6 cellular contexts compared by ENCODE assay signal in genomic region chr9:137286980-137287383, GRCh38. TPM values are rescaled to one million over a fixed set of nuclear protein-coding genes. Genes with fewer than 3 reads are reported as not detected.
DNase-seq lines count a peak whose midpoint lies in the region; ATAC-seq lines count a peak whose summit lies in the region.

No MANE protein-coding gene starts in this region.

- no peak overlapping the region for H3K4me3 Mint-ChIP-seq in activated naive CD8-positive, alpha-beta T cell treated with anti-CD3 and anti-CD28 coated beads, Interleukin-2, amount 10 ng/mL, durations not matched to agents 7 days and 5 days
- H3K4me3 Mint-ChIP-seq in activated naive CD8-positive, alpha-beta T cell treated with anti-CD3 and anti-CD28 coated beads for 36 hours = no peak overlapping the region

- ATAC-seq in activated naive CD8-positive, alpha-beta T cell treated with anti-CD3 and anti-CD28 coated beads, Interleukin-2, amount 10 ng/mL, durations not matched to agents 7 days and 5 days (ENCODE audit: low read depth) = peak; percentile 77
- ATAC-seq in HG03108 (IDR thresholded peaks at IDR 0.05; ENCODE audit: unreplicated experiment) = no peak

- H3K4me1 Mint-ChIP-seq in activated naive CD8-positive, alpha-beta T cell treated with anti-CD3 and anti-CD28 coated beads, Interleukin-2, amount 10 ng/mL, durations not matched to agents 7 days and 5 days = peaks cover 4% of the 10 kb centered on the region
- peaks cover 2% of the 10 kb centered on the region for H3K4me1 Mint-ChIP-seq in activated naive CD8-positive, alpha-beta T cell treated with anti-CD3 and anti-CD28 coated beads for 36 hours

- H3K9me3 Mint-ChIP-seq in activated naive CD8-positive, alpha-beta T cell treated with anti-CD3 and anti-CD28 coated beads, Interleukin-2, amount 10 ng/mL, durations not matched to agents 7 days and 5 days = no peaks in the 10 kb centered on the region
- H3K9me3 Mint-ChIP-seq in activated naive CD8-positive, alpha-beta T cell treated with anti-CD3 and anti-CD28 coated beads for 36 hours = no peaks in the 10 kb centered on the region

- peak; percentile 49 for DNase-seq in activated naive CD8-positive, alpha-beta T cell treated with anti-CD3 and anti-CD28 coated beads, Interleukin-2, amount 10 ng/mL, durations not matched to agents 7 days and 5 days
- DNase-seq in activated naive CD8-positive, alpha-beta T cell treated with anti-CD3 and anti-CD28 coated beads for 36 hours = no peak
- DNase-seq in SKM-1 (lab: John Stamatoyannopoulos, UW; ENCODE audit: unreplicated experiment) (peak; percentile 22), iPS-NIHi7 (ENCODE audit: extremely low spot score) (peak; percentile 77)
- DNase-seq in effector CD4-positive, alpha-beta T cell = no peak

- no peaks in the 10 kb centered on the region for H3K27me3 Mint-ChIP-seq in activated naive CD8-positive, alpha-beta T cell treated with anti-CD3 and anti-CD28 coated beads, Interleukin-2, amount 10 ng/mL, durations not matched to agents 7 days and 5 days
- peaks cover 25% of the 10 kb centered on the region for H3K27me3 Mint-ChIP-seq in activated naive CD8-positive, alpha-beta T cell treated with anti-CD3 and anti-CD28 coated beads for 36 hours

- H3K36me3 Mint-ChIP-seq in activated naive CD8-positive, alpha-beta T cell treated with anti-CD3 and anti-CD28 coated beads, Interleukin-2, amount 10 ng/mL, durations not matched to agents 7 days and 5 days = no peaks in the 10 kb centered on the region
- H3K36me3 Mint-ChIP-seq in activated naive CD8-positive, alpha-beta T cell treated with anti-CD3 and anti-CD28 coated beads for 36 hours = no peaks in the 10 kb centered on the region

- H3K27ac Mint-ChIP-seq in activated naive CD8-positive, alpha-beta T cell treated with anti-CD3 and anti-CD28 coated beads, Interleukin-2, amount 10 ng/mL, durations not matched to agents 7 days and 5 days = no peak overlapping the region
- no peak overlapping the region for H3K27ac Mint-ChIP-seq in activated naive CD8-positive, alpha-beta T cell treated with anti-CD3 and anti-CD28 coated beads for 36 hours

- POLR2A ChIA-PET in activated naive CD8-positive, alpha-beta T cell treated with anti-CD3 and anti-CD28 coated beads, Interleukin-2, amount 10 ng/mL, durations not matched to agents 7 days and 5 days (lab: Charles Lee) = interaction anchor here (1.5 kb wide), 1 partner anchor 46 kb away, joined by 4 read pairs; the partner anchor contains the start of gene TUBB4B

RNA-seq across cellular contexts. Expression of gene TOR4A, which starts 9.5 kb away (rescaled TPM):
- 1 to 10 TPM; 8.1 to 8.2 TPM for total RNA-seq in activated naive CD8-positive, alpha-beta T cell treated with anti-CD3 and anti-CD28 coated beads, Interleukin-2, amount 10 ng/mL, durations not matched to agents 7 days and 5 days
- 1 to 10 TPM; 3.6 to 3.9 TPM for total RNA-seq in activated naive CD8-positive, alpha-beta T cell treated with anti-CD3 and anti-CD28 coated beads for 36 hours

RNA-seq across cellular contexts. Expression of gene NRARP, which starts 15.1 kb away (rescaled TPM):
- total RNA-seq in activated naive CD8-positive, alpha-beta T cell treated with anti-CD3 and anti-CD28 coated beads, Interleukin-2, amount 10 ng/mL, durations not matched to agents 7 days and 5 days = 1 to 10 TPM; 1.2 to 1.7 TPM
- 1 to 10 TPM; 5.0 to 5.3 TPM for total RNA-seq in activated naive CD8-positive, alpha-beta T cell treated with anti-CD3 and anti-CD28 coated beads for 36 hours

RNA-seq across cellular contexts. Expression of gene NELFB, which starts 31.9 kb away (rescaled TPM):
- total RNA-seq in activated naive CD8-positive, alpha-beta T cell treated with anti-CD3 and anti-CD28 coated beads, Interleukin-2, amount 10 ng/mL, durations not matched to agents 7 days and 5 days = 10 to 100 TPM; 58.7 to 63.1 TPM
- total RNA-seq in activated naive CD8-positive, alpha-beta T cell treated with anti-CD3 and anti-CD28 coated beads for 36 hours = 10 to 100 TPM; 54.4 to 56.4 TPM

RNA-seq across cellular contexts. Expression of gene STPG3, which starts 35.9 kb away (rescaled TPM):
- not detected for total RNA-seq in activated naive CD8-positive, alpha-beta T cell treated with anti-CD3 and anti-CD28 coated beads, Interleukin-2, amount 10 ng/mL, durations not matched to agents 7 days and 5 days
- not detected for total RNA-seq in activated naive CD8-positive, alpha-beta T cell treated with anti-CD3 and anti-CD28 coated beads for 36 hours

RNA-seq across cellular contexts. Expression of gene TUBB4B, which starts 45.9 kb away (rescaled TPM):
- 100 to 1,000 TPM; 241 to 249 TPM for total RNA-seq in activated naive CD8-positive, alpha-beta T cell treated with anti-CD3 and anti-CD28 coated beads, Interleukin-2, amount 10 ng/mL, durations not matched to agents 7 days and 5 days
- total RNA-seq in activated naive CD8-positive, alpha-beta T cell treated with anti-CD3 and anti-CD28 coated beads for 36 hours = 100 to 1,000 TPM; 271 to 274 TPM

Comparison
In these comparisons a context has a peak if more than half of its experiments do, and no peak if none do; other contexts are left out.
1. DNase-seq: peak in activated naive CD8-positive, alpha-beta T cell treated with anti-CD3 and anti-CD28 coated beads, Interleukin-2, amount 10 ng/mL, durations not matched to agents 7 days and 5 days (single experiment), SKM-1 (single experiment) and iPS-NIHi7 (single experiment); none in activated naive CD8-positive, alpha-beta T cell treated with anti-CD3 and anti-CD28 coated beads for 36 hours (single experiment) and effector CD4-positive, alpha-beta T cell (single experiment).